In genomic region chr6:13794184-13794583, GRCh38 we compare ENCODE assay signal across 10 cellular contexts. TPM values are rescaled to one million over a fixed set of nuclear protein-coding genes. Genes with fewer than 3 reads are reported as not detected.
DNase-seq lines count a peak whose midpoint lies in the region; ATAC-seq and TF ChIP-seq lines count a peak whose summit lies in the region.
"Had no signal": no experiment of that assay in that cellular context is flagged by ENCODE, and none has a peak within 500 bp of the region (broad histone marks: within the 10 kb centered on the region; RNA-seq: fewer than 3 reads in every experiment).

No MANE protein-coding gene starts in this region.

- TF ChIP-seq POLR2A in ovary (IDR thresholded peaks at IDR 0.05), result no peak

- intact Hi-C loops in ovary (cut with DNase I), result loop anchor here in 2 of 4 donors (10.0 kb wide), 2 partner anchors 179 to 271 kb away; partner anchors contain the start of gene NOL7 (in 1 of the 2)
- intact Hi-C loops in dorsolateral prefrontal cortex (cut with DNase I), result loop anchor here (2.0 to 10.0 kb wide), 2 partner anchors 271 to 273 kb away; no protein-coding TSS in a partner anchor
- intact Hi-C loops in colonic mucosa (cut with DNase I), result loop anchor here (10.0 kb wide), 2 partner anchors 81 to 251 kb away; no protein-coding TSS in a partner anchor

- peaks cover 44% of the 10 kb centered on the region for H3K36me3 ChIP-seq in SJSA1
- no peaks in the 10 kb centered on the region for H3K36me3 ChIP-seq in ovary
- no peaks in the 10 kb centered on the region for H3K36me3 ChIP-seq in colonic mucosa
- H3K36me3 ChIP-seq: neutrophil had no signal

- no peak overlapping the region for H3K9ac ChIP-seq in colonic mucosa (ENCODE audit: low read depth in 2 of 2, low read length in 2 of 2)

- TF ChIP-seq EP300 in ovary (IDR thresholded peaks at IDR 0.05), result no peak

- H3K27me3 ChIP-seq in SJSA1 (replicated peaks) (no peaks in the 10 kb centered on the region), ovary (no peaks in the 10 kb centered on the region), dorsolateral prefrontal cortex (no peaks in the 10 kb centered on the region), colonic mucosa (no peaks in the 10 kb centered on the region)
- H3K27me3 ChIP-seq: neutrophil had no signal

- DNase-seq in AG10803 (ENCODE audit: low read depth) (peak; percentile 84), SJSA1 (ENCODE audit: low read depth in 1 of 2, low spot score in 2 of 2) (peak; percentile 79 to 89), fibroblast of gingiva (ENCODE audit: low read depth) (peak; percentile 85), ovary (no peak), dorsolateral prefrontal cortex (no peak), colonic mucosa (no peak)
- DNase-seq: activated CD4-positive, alpha-beta T cell treated with anti-CD3 and anti-CD28 coated beads, Interleukin-2, amount 50 U/mL, for 1 hour had no signal

- TF ChIP-seq CTCF in AG10803 (conservative IDR thresholded peaks at IDR 0.05; ENCODE audit: low read length) (no peak), ovary (IDR thresholded peaks at IDR 0.05) (no peak), dorsolateral prefrontal cortex (IDR thresholded peaks at IDR 0.05 in 54 of 56, conservative IDR thresholded peaks at IDR 0.05 in 2 of 56; ENCODE audit: low read depth in 1 of 56, partially characterized antibody in 56 of 56) (no peak), colonic mucosa (IDR thresholded peaks at IDR 0.05) (no peak)

- H3K4me1 ChIP-seq in SJSA1 (replicated peaks), result peaks cover 15% of the 10 kb centered on the region
- no peaks in the 10 kb centered on the region for H3K4me1 ChIP-seq in ovary (ENCODE audit: insufficient read depth)
- H3K4me1 ChIP-seq in colonic mucosa, result no peaks in the 10 kb centered on the region

- H3K4me3 ChIP-seq in AG10803 (ENCODE audit: low read length) (no peak overlapping the region), SJSA1 (no peak overlapping the region), ovary (no peak overlapping the region), dorsolateral prefrontal cortex (no peak overlapping the region), colonic mucosa (no peak overlapping the region)

- peak; percentile 45 for ATAC-seq in GM21825 (IDR thresholded peaks at IDR 0.05; ENCODE audit: unreplicated experiment)
- no peak for ATAC-seq in HG03565 (IDR thresholded peaks at IDR 0.05; ENCODE audit: unreplicated experiment)

- WGBS in ovary, 3 donors, result 78 to 86% (median 84%) methylated on average over 5 of the region's 5 CpGs

- H3K9me3 ChIP-seq in SJSA1 (replicated peaks) (no peaks in the 10 kb centered on the region; the same call in 1 of the 2 replicates), ovary (no peaks in the 10 kb centered on the region), colonic mucosa (no peaks in the 10 kb centered on the region)
- H3K9me3 ChIP-seq: neutrophil had no signal

- H3K27ac ChIP-seq in SJSA1, result peak overlapping the region; percentile 42
- no peak overlapping the region for H3K27ac ChIP-seq in ovary
- H3K27ac ChIP-seq in dorsolateral prefrontal cortex, result no peak overlapping the region
- H3K27ac ChIP-seq in colonic mucosa, result no peak overlapping the region
- H3K27ac ChIP-seq: neutrophil had no signal

RNA-seq across cellular contexts. Expression of gene MCUR1, which starts 20.2 kb away (rescaled TPM):
- total RNA-seq in SJSA1 (2014; rRNA removed; shearing (Covaris generic)), result 25.1 and 27.9 TPM in 2 replicates
- total RNA-seq in ovary (10 to 100 TPM in 3 of 7 donors, 1 to 10 TPM in 4; 5.1 to 12.8 (median 9.3) TPM), dorsolateral prefrontal cortex (10 to 100 TPM; 22.6 to 50.0 (median 35.4) TPM), colonic mucosa (10 to 100 TPM; 32.1 to 32.9 TPM)
- polyA plus RNA-seq in ovary, result 10 to 100 TPM in 1 of 2 donors, 1 to 10 TPM in 1; 5.4 to 20.0 TPM

Comparison
In these comparisons a context has a peak if more than half of its experiments do, and no peak if none do; other contexts are left out.
1. DNase-seq: peak in AG10803 (single experiment), SJSA1 (2 of 2) and fibroblast of gingiva (single experiment); none in ovary (0 of 5), dorsolateral prefrontal cortex (0 of 10) and colonic mucosa (single experiment).